Comparison of ENCODE assay signal across 8 cellular contexts in the genomic region with DNA sequence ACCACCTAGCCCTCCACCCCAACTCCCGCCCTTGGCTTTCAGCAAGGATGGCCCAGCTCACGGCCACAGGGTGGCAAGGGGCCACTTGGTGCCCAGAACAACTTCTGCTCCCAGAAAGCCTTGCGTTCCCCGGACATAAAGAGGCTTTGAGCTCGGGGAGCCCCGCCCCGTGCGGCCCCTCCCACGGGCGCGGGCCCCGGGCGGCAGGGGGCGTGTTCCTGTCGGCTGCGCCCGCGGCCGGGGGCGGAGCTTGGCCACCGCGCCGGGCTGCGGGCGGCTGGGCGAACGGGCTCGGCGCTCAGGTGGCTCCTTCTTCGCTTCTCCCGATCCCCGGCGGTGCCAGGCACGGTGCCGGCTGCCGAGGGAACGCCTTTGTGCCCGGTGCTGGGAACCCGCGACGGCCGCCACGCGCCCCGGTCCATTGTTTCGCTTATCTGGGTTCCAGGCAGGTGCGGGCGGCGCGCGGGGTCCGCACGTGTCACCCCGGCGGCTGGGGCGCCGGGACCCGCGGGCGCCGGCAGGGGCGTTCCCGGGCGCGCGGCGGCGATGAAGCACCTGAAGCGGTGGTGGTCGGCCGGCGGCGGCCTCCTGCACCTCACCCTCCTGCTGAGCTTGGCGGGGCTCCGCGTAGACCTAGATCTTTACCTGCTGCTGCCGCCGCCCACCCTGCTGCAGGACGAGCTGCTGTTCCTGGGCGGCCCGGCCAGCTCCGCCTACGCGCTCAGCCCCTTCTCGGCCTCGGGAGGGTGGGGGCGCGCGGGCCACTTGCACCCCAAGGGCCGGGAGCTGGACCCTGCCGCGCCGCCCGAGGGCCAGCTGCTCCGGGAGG.
DNase-seq lines count a peak whose midpoint lies in the region; ATAC-seq and TF ChIP-seq lines count a peak whose summit lies in the region.

Gene NFE2L3, plus strand, starts transcription at position 246 of the 829 bp plus-strand sequence. Its CDS starts 301 bp downstream, at position 547.

- no peaks in the 10 kb centered on the region for H3K36me3 Mint-ChIP-seq in nephron progenitor cell (ENCODE audit: low read depth)

- DNase-seq in DMS114 treated with DMSO at 0.1 percent for 48 hours (lab: John Stamatoyannopoulos, UW; ENCODE audit: unreplicated experiment) (peak; percentile 65), HuH-7.5 (ENCODE audit: low spot score) (peak; percentile 83), RKO (ENCODE audit: low spot score) (peak; percentile 77), activated T-helper 1 cell treated with Interleukin-2 at 50 U/mL for 16 hours (ENCODE audit: low read depth) (peak; percentile 74), fibroblast of pulmonary artery (ENCODE audit: low read depth) (peak; percentile 67), nephron progenitor cell (peak; percentile 78)
- DNase-seq in stimulated activated naive CD8-positive, alpha-beta T cell treated with anti-CD3 and anti-CD28 coated beads, Interleukin-15, Interleukin-2, amounts not matched to agents 100 U/mL and 50 U/mL, for 24 hours: peak; percentile 89

- peak within 1 kb of the TSS; percentile 85 for H3K4me3 Mint-ChIP-seq in nephron progenitor cell

- peak; percentile 62 for ATAC-seq in GM21515 (IDR thresholded peaks at IDR 0.05; ENCODE audit: unreplicated experiment)
- ATAC-seq in stimulated activated naive CD8-positive, alpha-beta T cell treated with anti-CD3 and anti-CD28 coated beads, Interleukin-15, Interleukin-2, amounts not matched to agents 100 U/mL and 50 U/mL, for 24 hours: peak; percentile 58

- H3K9me3 Mint-ChIP-seq in nephron progenitor cell: peaks cover 15% of the 10 kb centered on the region

- no peak within 1 kb of the TSS for H3K27ac Mint-ChIP-seq in nephron progenitor cell

- TF ChIP-seq CTCF in fibroblast of pulmonary artery (IDR thresholded peaks at IDR 0.05; ENCODE audit: low read length, missing control alignments) (no peak), nephron progenitor cell (IDR thresholded peaks at IDR 0.05) (no peak)

- peaks cover 22% of the 10 kb centered on the region for H3K4me1 Mint-ChIP-seq in nephron progenitor cell

- peak within 1 kb of the TSS; percentile 58 for H3K4me3 ChIP-seq in fibroblast of pulmonary artery (replicated peaks; ENCODE audit: low read depth, low read length)

- peaks cover 55% of the 10 kb centered on the region for H3K27me3 Mint-ChIP-seq in nephron progenitor cell (ENCODE audit: low read depth, poor library complexity)

Comparison
In these comparisons a context has a peak if more than half of its experiments do, and no peak if none do; other contexts are left out.
1. Peak in every context shown above with its lines: DNase-seq, ATAC-seq and H3K4me3 ChIP-seq.